8 cellular contexts compared by ENCODE assay signal in the genomic region with DNA sequence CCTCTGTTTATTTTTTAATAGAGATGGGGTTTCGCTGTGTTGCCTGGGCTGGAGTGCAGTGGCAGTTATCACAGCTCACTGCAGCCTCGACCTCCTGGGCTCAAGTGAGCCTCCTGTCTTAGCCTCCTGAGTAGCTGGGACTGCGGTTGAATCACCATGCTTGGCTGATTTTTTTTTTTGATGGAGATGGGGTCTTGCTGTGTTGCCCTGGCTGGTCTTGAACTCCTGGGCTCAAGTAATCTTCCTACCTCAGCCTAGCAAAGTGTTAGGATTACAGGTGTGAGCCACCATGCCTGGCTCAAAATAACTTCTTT. TPM values are rescaled to one million over a fixed set of nuclear protein-coding genes. Genes with fewer than 3 reads are reported as not detected.
DNase-seq lines count a peak whose midpoint lies in the region; ATAC-seq lines count a peak whose summit lies in the region.
"Had no signal": no experiment of that assay in that cellular context is flagged by ENCODE, and none has a peak within 500 bp of the region (broad histone marks: within the 10 kb centered on the region; RNA-seq: fewer than 3 reads in every experiment).

No MANE protein-coding gene starts in this region.

- H3K4me3 Mint-ChIP-seq in stimulated activated naive B cell treated with anti-CD40 and anti-IgM and Interleukin-4, amounts not matched to agents 10 μg/mL and 1 μg/mL and 100 μg/mL, for 72 hours: peak overlapping the region; percentile 83 to 87

- peak overlapping the region; percentile 92 for H3K27ac Mint-ChIP-seq in stimulated activated naive B cell treated with anti-CD40 and anti-IgM and Interleukin-4, amounts not matched to agents 10 μg/mL and 1 μg/mL and 100 μg/mL, for 72 hours

- H3K9ac ChIP-seq in HUES64 (ENCODE audit: low read depth, low read length): no peak overlapping the region
- peak overlapping the region; percentile 80 for H3K9ac ChIP-seq in adipocyte (ENCODE audit: low read length)
- H3K9ac ChIP-seq in iPS-20b (ENCODE audit: low read depth, low read length): no peak overlapping the region

- H3K36me3 ChIP-seq in HUES64 (ENCODE audit: insufficient read depth, low read length) (no peaks in the 10 kb centered on the region; the same call in 1 of the 2 replicates), adipocyte (ENCODE audit: control insufficient read depth, insufficient read depth, low read length, severe bottlenecking) (no peaks in the 10 kb centered on the region), iPS-20b (ENCODE audit: insufficient read depth, low read depth, low read length) (no peaks in the 10 kb centered on the region)

- H3K9me3 Mint-ChIP-seq in stimulated activated naive B cell treated with anti-CD40 and anti-IgM and Interleukin-4, amounts not matched to agents 10 μg/mL and 1 μg/mL and 100 μg/mL, for 72 hours: no peaks in the 10 kb centered on the region

- H3K27me3 ChIP-seq in HUES64 (ENCODE audit: insufficient read depth, low read length) (no peaks in the 10 kb centered on the region), adipocyte (replicated peaks; ENCODE audit: control insufficient read depth, insufficient read depth, low read length) (no peaks in the 10 kb centered on the region), iPS-20b (ENCODE audit: insufficient read depth, low read length) (peaks cover 5% of the 10 kb centered on the region; the same call in 1 of the 2 replicates)

- peaks cover 31 to 37% of the 10 kb centered on the region in 2 donors for H3K4me1 Mint-ChIP-seq in stimulated activated naive B cell treated with anti-CD40 and anti-IgM and Interleukin-4, amounts not matched to agents 10 μg/mL and 1 μg/mL and 100 μg/mL, for 72 hours

- H3K4me1 ChIP-seq in HUES64 (ENCODE audit: insufficient read depth, low read length): peaks cover 27% of the 10 kb centered on the region
- H3K4me1 ChIP-seq in adipocyte (ENCODE audit: control insufficient read depth, insufficient read depth, low read length): peaks cover 10% of the 10 kb centered on the region
- peaks cover 24% of the 10 kb centered on the region for H3K4me1 ChIP-seq in iPS-20b (ENCODE audit: insufficient read depth, low read length)

- H3K27me3 Mint-ChIP-seq in stimulated activated naive B cell treated with anti-CD40 and anti-IgM and Interleukin-4, amounts not matched to agents 10 μg/mL and 1 μg/mL and 100 μg/mL, for 72 hours: no peaks in the 10 kb centered on the region

- no peak for DNase-seq in adipocyte (ENCODE audit: low read depth)
- DNase-seq in stimulated activated naive B cell treated with anti-CD40 and anti-IgM and Interleukin-4, amounts not matched to agents 10 μg/mL and 1 μg/mL and 100 μg/mL, for 72 hours: no peak
- no peak for DNase-seq in DMS114 treated with DMSO at 0.1 percent for 48 hours (lab: John Stamatoyannopoulos, UW; ENCODE audit: unreplicated experiment)
- no peak for DNase-seq in NCI-H128 (lab: John Stamatoyannopoulos, UW; ENCODE audit: unreplicated experiment)
- DNase-seq: effector CD8-positive, alpha-beta T cell had no signal

- 85% methylated on average over 3 of the region's 3 CpGs for WGBS in HUES64

- H3K27ac ChIP-seq in HUES64 (ENCODE audit: low read depth, low read length): no peak overlapping the region
- no peak overlapping the region for H3K27ac ChIP-seq in iPS-20b (ENCODE audit: low read length)

- H3K36me3 Mint-ChIP-seq in stimulated activated naive B cell treated with anti-CD40 and anti-IgM and Interleukin-4, amounts not matched to agents 10 μg/mL and 1 μg/mL and 100 μg/mL, for 72 hours: peaks cover 0 to 5% of the 10 kb centered on the region in 2 donors

- H3K9me3 ChIP-seq in HUES64 (ENCODE audit: insufficient read depth, low read depth, low read length): no peaks in the 10 kb centered on the region
- no peaks in the 10 kb centered on the region for H3K9me3 ChIP-seq in adipocyte (ENCODE audit: control insufficient read depth, low read length)
- no peaks in the 10 kb centered on the region for H3K9me3 ChIP-seq in iPS-20b (ENCODE audit: insufficient read depth, low read depth, low read length)

- no peak for ATAC-seq in stimulated activated naive B cell treated with anti-CD40 and anti-IgM and Interleukin-4, amounts not matched to agents 10 μg/mL and 1 μg/mL and 100 μg/mL, for 72 hours (replicated peaks)
- ATAC-seq in HG02885 (IDR thresholded peaks at IDR 0.05; ENCODE audit: poor library complexity, unreplicated experiment): no peak

- peak overlapping the region; percentile 47 for H3K4me3 ChIP-seq in HUES64 (ENCODE audit: low read length)
- H3K4me3 ChIP-seq in adipocyte (ENCODE audit: low read length): peak overlapping the region; percentile 76
- H3K4me3 ChIP-seq in iPS-20b (ENCODE audit: low read length): peak overlapping the region; percentile 74

RNA-seq across cellular contexts. Expression of a gene that starts 8.1 kb away (rescaled TPM):
- polyA plus RNA-seq in HUES64 (2013, experiment 1 of 2): 8.9 TPM
- 11.1 TPM for polyA plus RNA-seq in HUES64 (2013, experiment 2 of 2)

RNA-seq across cellular contexts. Expression of a gene that starts 35.2 kb away (rescaled TPM):
- polyA plus RNA-seq in HUES64 (2013, experiment 1 of 2): 14.6 TPM
- polyA plus RNA-seq in HUES64 (2013, experiment 2 of 2): 18.1 TPM
